ENCODE assay signal across 1 cellular context in genomic region chr3:187669675-187670504, GRCh38.
TF ChIP-seq lines count a peak whose summit lies in the region.

SST (minus strand) TSS chr3:187670394; CDS start chr3:187670291, 103 bp downstream.

TF ChIP-seq in HepG2, 621 proteins besides CTCF, POLR2A, EP300 and RAD21 (continued from another document and continues in another):
- no peak for TF ChIP-seq UBTF (CRISPR knock-in tag; IDR thresholded peaks at IDR 0.05)
- peak; percentile 82; the same call in 1 of the 2 replicates for TF ChIP-seq MXD4 (CRISPR knock-in tag; IDR thresholded peaks at IDR 0.05)
- peak; percentile 99 for TF ChIP-seq BORCS8-MEF2B (CRISPR knock-in tag; IDR thresholded peaks at IDR 0.05)
- TF ChIP-seq KDM5A (IDR thresholded peaks at IDR 0.05; ENCODE audit: borderline replicate concordance, low read length) = no peak
- no peak for TF ChIP-seq ZNF850 (CRISPR knock-in tag; conservative IDR thresholded peaks at IDR 0.05)
- peak; percentile 95 for TF ChIP-seq IKZF4 (CRISPR knock-in tag; IDR thresholded peaks at IDR 0.05; ENCODE audit: borderline replicate concordance, low read depth, not compliant biosample characterization)
- TF ChIP-seq TMF1 (CRISPR knock-in tag; IDR thresholded peaks at IDR 0.05; ENCODE audit: low read depth) = peak; percentile 98
- no peak for TF ChIP-seq BCLAF1 (IDR thresholded peaks at IDR 0.05)
- peak; percentile 99; the same call in 1 of the 2 replicates for TF ChIP-seq FOXO4 (CRISPR knock-in tag; conservative IDR thresholded peaks at IDR 0.05)
- TF ChIP-seq HDAC2 (CRISPR knock-in tag; IDR thresholded peaks at IDR 0.05) = peak; percentile 89
- peak; percentile 73; the same call in 1 of the 2 replicates for TF ChIP-seq HOXA9 (CRISPR knock-in tag; IDR thresholded peaks at IDR 0.05; ENCODE audit: borderline replicate concordance)
- peak; percentile 78; the same call in 1 of the 2 replicates for TF ChIP-seq BRF2 (CRISPR knock-in tag; IDR thresholded peaks at IDR 0.05)
- peak; percentile 99 for TF ChIP-seq BRCA1 (CRISPR knock-in tag; IDR thresholded peaks at IDR 0.05)
- no peak for TF ChIP-seq CEBPG (CRISPR knock-in tag; IDR thresholded peaks at IDR 0.05)
- peak; percentile 36; the same call in 1 of the 2 replicates for TF ChIP-seq ARID4A (CRISPR knock-in tag; IDR thresholded peaks at IDR 0.05; ENCODE audit: borderline replicate concordance)
- no peak for TF ChIP-seq SSRP1 (CRISPR knock-in tag; IDR thresholded peaks at IDR 0.05)
- peak; percentile 76 for TF ChIP-seq GATAD1 (CRISPR knock-in tag; IDR thresholded peaks at IDR 0.05)
- peak; percentile 96 for TF ChIP-seq ZNF766 (CRISPR knock-in tag; IDR thresholded peaks at IDR 0.05; ENCODE audit: borderline replicate concordance)
- 0 out of 2 replicates have a peak, but pooled peaks have one; percentile 31 for TF ChIP-seq CSRNP1 (CRISPR knock-in tag; IDR thresholded peaks at IDR 0.05)
- peak; percentile 81; the same call in 1 of the 2 replicates for TF ChIP-seq ZNF503 (CRISPR knock-in tag; IDR thresholded peaks at IDR 0.05)
- no peak for TF ChIP-seq ZMYM2 (CRISPR knock-in tag; IDR thresholded peaks at IDR 0.05)
- TF ChIP-seq PHF20 (CRISPR knock-in tag; IDR thresholded peaks at IDR 0.05) = peak; percentile 59
- TF ChIP-seq MZF1 (CRISPR knock-in tag; IDR thresholded peaks at IDR 0.05; ENCODE audit: borderline replicate concordance) = 0 out of 2 replicates have a peak, but pooled peaks have one; percentile 72
- 0 out of 2 replicates have a peak, but pooled peaks have one; percentile 58 for TF ChIP-seq ZNF724P (CRISPR knock-in tag; IDR thresholded peaks at IDR 0.05; ENCODE audit: borderline replicate concordance)
- peak; percentile 76 for TF ChIP-seq ZSCAN25 (CRISPR knock-in tag; IDR thresholded peaks at IDR 0.05)
- no peak for TF ChIP-seq ATF4 (CRISPR knock-in tag; IDR thresholded peaks at IDR 0.05)
- peak; percentile 89; the same call in 1 of the 2 replicates for TF ChIP-seq ZNF772 (CRISPR knock-in tag; IDR thresholded peaks at IDR 0.05)
- TF ChIP-seq TFDP1 (CRISPR knock-in tag; IDR thresholded peaks at IDR 0.05; ENCODE audit: borderline replicate concordance) = peak; percentile 43; the same call in 1 of the 2 replicates
- peak; percentile 99 for TF ChIP-seq ZFP90 (CRISPR knock-in tag; IDR thresholded peaks at IDR 0.05; ENCODE audit: borderline replicate concordance)
- peak; percentile 84 for TF ChIP-seq KMT2B (CRISPR knock-in tag; IDR thresholded peaks at IDR 0.05)
- peak; percentile 52; the same call in 1 of the 2 replicates for TF ChIP-seq DMAP1 (CRISPR knock-in tag; IDR thresholded peaks at IDR 0.05)
- TF ChIP-seq ZNF580 (CRISPR knock-in tag; IDR thresholded peaks at IDR 0.05; ENCODE audit: borderline replicate concordance, low read depth) = peak; percentile 99
- TF ChIP-seq FLYWCH1 (CRISPR knock-in tag; IDR thresholded peaks at IDR 0.05) = 0 out of 2 replicates have a peak, but pooled peaks have one; percentile 85
- peak; percentile 82; the same call in 1 of the 2 replicates for TF ChIP-seq SIX1 (CRISPR knock-in tag; IDR thresholded peaks at IDR 0.05; ENCODE audit: borderline replicate concordance)
- peak; percentile 80; the same call in 1 of the 2 replicates for TF ChIP-seq ONECUT2 (CRISPR knock-in tag; IDR thresholded peaks at IDR 0.05)
- 0 out of 2 replicates have a peak, but pooled peaks have one; percentile 55 for TF ChIP-seq ZBTB34 (CRISPR knock-in tag; IDR thresholded peaks at IDR 0.05)
